8 cellular contexts compared by ENCODE assay signal in the genomic region with DNA sequence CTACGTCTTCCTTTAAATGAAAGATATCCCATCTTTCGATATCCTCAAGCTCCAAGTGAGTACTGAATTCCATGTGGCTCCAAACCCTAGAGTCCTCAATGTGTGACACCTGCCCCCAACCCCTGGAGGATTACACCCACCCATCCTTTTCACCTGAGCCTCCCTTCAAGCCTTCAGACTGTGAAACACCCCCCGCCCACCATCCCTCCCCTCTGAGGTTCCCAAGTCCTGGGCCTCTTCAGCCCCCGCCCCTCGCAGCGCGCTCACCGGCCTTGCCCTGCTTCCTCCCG. TPM values are rescaled to one million over a fixed set of nuclear protein-coding genes. Genes with fewer than 3 reads are reported as not detected.
A peak's percentile ranks its signal among the peaks of the same experiment; 100 is the strongest.
DNase-seq lines count a peak whose midpoint lies in the region; ATAC-seq and TF ChIP-seq lines count a peak whose summit lies in the region.

No MANE protein-coding gene starts in this region.

- no peak for TF ChIP-seq EP300 in esophagus muscularis mucosa (IDR thresholded peaks at IDR 0.05)

- H3K27me3 ChIP-seq in H7 (ENCODE audit: control insufficient read depth, insufficient read depth, low read length): no peaks in the 10 kb centered on the region
- H3K27me3 ChIP-seq in SU-DHL-6 (ENCODE audit: low read length): no peaks in the 10 kb centered on the region
- no peaks in the 10 kb centered on the region for H3K27me3 ChIP-seq in esophagus muscularis mucosa

- TF ChIP-seq CTCF in SU-DHL-6 (IDR thresholded peaks at IDR 0.05; ENCODE audit: insufficient read depth, low read length, poor library complexity, severe bottlenecking) (no peak), esophagus muscularis mucosa (IDR thresholded peaks at IDR 0.05) (no peak)

- H3K9me3 ChIP-seq in SU-DHL-6 (ENCODE audit: insufficient read depth, low read length) (no peaks in the 10 kb centered on the region), esophagus muscularis mucosa (no peaks in the 10 kb centered on the region)

- H3K36me3 ChIP-seq in H7 (replicated peaks; ENCODE audit: control insufficient read depth, insufficient read depth, low read length): peaks cover 27% of the 10 kb centered on the region
- H3K36me3 ChIP-seq in SU-DHL-6 (ENCODE audit: low read length): peaks cover 3% of the 10 kb centered on the region; the same call in 1 of the 2 replicates
- peaks cover 19 to 56% (median 53%) of the 10 kb centered on the region in 4 donors for H3K36me3 ChIP-seq in esophagus muscularis mucosa

- H3K4me3 ChIP-seq in H7 (ENCODE audit: insufficient read depth, low read depth, low read length) (peak overlapping the region; percentile 88), SU-DHL-6 (ENCODE audit: insufficient read depth, low read length, poor library complexity, severe bottlenecking) (peak overlapping the region; percentile 82), esophagus muscularis mucosa (peak overlapping the region; percentile 80 to 96 (median 90))

- peak overlapping the region; percentile 91 for H3K27ac ChIP-seq in SU-DHL-6 (ENCODE audit: low read depth, low read length)
- peak overlapping the region; percentile 95 to 99 (median 98) for H3K27ac ChIP-seq in esophagus muscularis mucosa (replicated peaks in 1 of 4)

- no peak for TF ChIP-seq POLR2A in esophagus muscularis mucosa (IDR thresholded peaks at IDR 0.05; ENCODE audit: low read depth)

- DNase-seq in H7 (no peak), esophagus muscularis mucosa (ENCODE audit: extremely low spot score) (no peak), renal cortical epithelial cell (ENCODE audit: low read depth) (peak; percentile 33), COR-L47 (lab: John Stamatoyannopoulos, UW) (no peak), NCI-H2196 treated with DMSO at 0.1 percent for 48 hours (lab: John Stamatoyannopoulos, UW; ENCODE audit: unreplicated experiment) (no peak)

- H2AFZ ChIP-seq in SU-DHL-6 (ENCODE audit: low read depth, low read length, severe bottlenecking): peak overlapping the region; percentile 72

- H3K79me2 ChIP-seq in SU-DHL-6 (ENCODE audit: insufficient read depth, low read length): peaks cover 12% of the 10 kb centered on the region

- 0% methylated on average over 3 of the region's 9 CpGs for WGBS in esophagus muscularis mucosa

- ATAC-seq in GM21786 (IDR thresholded peaks at IDR 0.05; ENCODE audit: unreplicated experiment): no peak
- ATAC-seq in GM19324 (IDR thresholded peaks at IDR 0.05; ENCODE audit: low FRiP score, unreplicated experiment): no peak

- H3K9ac ChIP-seq in SU-DHL-6 (ENCODE audit: low read length): peak overlapping the region; percentile 96

- H3K4me1 ChIP-seq in esophagus muscularis mucosa: peaks cover 34 to 66% (median 58%) of the 10 kb centered on the region in 4 donors

- intact Hi-C loops in esophagus muscularis mucosa (cut with DNase I): loop anchor here (5.0 kb wide), 3 partner anchors 36 to 101 kb away; a partner anchor contains a TSS

- H4K20me1 ChIP-seq in SU-DHL-6 (ENCODE audit: low read depth, low read length): no peaks in the 10 kb centered on the region

- peaks cover 33% of the 10 kb centered on the region for H3F3A ChIP-seq in SU-DHL-6 (ENCODE audit: insufficient read depth)

- H3K4me2 ChIP-seq in SU-DHL-6 (ENCODE audit: low read depth, low read length, poor library complexity, severe bottlenecking): peak overlapping the region; percentile 72

- no peaks in the 10 kb centered on the region for H3K9me2 ChIP-seq in SU-DHL-6 (replicated peaks; ENCODE audit: insufficient read depth, low read length)

RNA-seq across cellular contexts. Expression of a gene that starts 0.4 kb away (rescaled TPM):
- 52.6 and 62.8 TPM in 2 replicates for total RNA-seq in H7 (2014; rRNA removed; shearing (Covaris generic))
- 10 to 100 TPM; 20.2 to 35.3 (median 27.7) TPM for total RNA-seq in esophagus muscularis mucosa
- total RNA-seq in renal cortical epithelial cell: 5.4 and 18.4 TPM in 2 replicates

RNA-seq across cellular contexts. Expression of a gene that starts 5.3 kb away (rescaled TPM):
- 43.6 and 48.5 TPM in 2 replicates for total RNA-seq in H7 (2014; rRNA removed; shearing (Covaris generic))
- total RNA-seq in esophagus muscularis mucosa (100 to 1,000 TPM; 192 to 309 (median 238) TPM), renal cortical epithelial cell (81.3 and 141 TPM in 2 replicates)

RNA-seq across cellular contexts. Expression of a gene that starts 9.4 kb away (rescaled TPM):
- total RNA-seq in H7 (2014; rRNA removed; shearing (Covaris generic)): 298 and 333 TPM in 2 replicates
- total RNA-seq in esophagus muscularis mucosa (100 to 1,000 TPM in 1 of 4 donors, 10 to 100 TPM in 3; 60.6 to 101 (median 93.4) TPM), renal cortical epithelial cell (107 and 140 TPM in 2 replicates)

RNA-seq across cellular contexts. Expression of a gene that starts 13.3 kb away (rescaled TPM):
- total RNA-seq in H7 (2014; rRNA removed; shearing (Covaris generic)): 342 and 347 TPM in 2 replicates
- total RNA-seq in esophagus muscularis mucosa (10 to 100 TPM; 11.6 to 21.5 (median 18.8) TPM), renal cortical epithelial cell (23.4 and 106 TPM in 2 replicates)

RNA-seq across cellular contexts. Expression of a gene that starts 22.0 kb away (rescaled TPM):
- 152 and 177 TPM in 2 replicates for total RNA-seq in H7 (2014; rRNA removed; shearing (Covaris generic))
- total RNA-seq in esophagus muscularis mucosa (10 to 100 TPM; 19.5 to 29.6 (median 23.0) TPM), renal cortical epithelial cell (21.6 and 32.5 TPM in 2 replicates)
